Comparison of ENCODE assay signal across 8 cellular contexts in genomic region chr1:26787706-26788514, GRCh38. TPM values are rescaled to one million over a fixed set of nuclear protein-coding genes. Genes with fewer than 3 reads are reported as not detected.
DNase-seq lines count a peak whose midpoint lies in the region; ATAC-seq and TF ChIP-seq lines count a peak whose summit lies in the region.

TSS of gene PIGV (plus strand) at chr1:26787950. CDS start at chr1:26790816, 2,866 bp downstream.

- H3K9ac ChIP-seq in DND-41 (ENCODE audit: low read depth, low read length): peak within 1 kb of the TSS; percentile 91

- H3K27me3 Mint-ChIP-seq in nephron (ENCODE audit: low read depth): peaks cover 7% of the 10 kb centered on the region
- H3K27me3 Mint-ChIP-seq in stimulated activated naive CD8-positive, alpha-beta T cell treated with anti-CD3 and anti-CD28 coated beads, Interleukin-15, Interleukin-2, amounts not matched to agents 100 ng/mL and 50 ng/mL, for 24 hours: no peaks in the 10 kb centered on the region

- H3K27me3 ChIP-seq in DND-41 (ENCODE audit: insufficient read depth, low read length, poor library complexity): no peaks in the 10 kb centered on the region

- H3K27ac ChIP-seq in DND-41 (ENCODE audit: low read length): peak within 1 kb of the TSS; percentile 92

- peak; percentile 76 for ATAC-seq in DND-41 (ENCODE audit: insufficient read depth, low read depth)
- ATAC-seq in GM21786 (IDR thresholded peaks at IDR 0.05; ENCODE audit: unreplicated experiment): peak; percentile 42

- peaks cover 2% of the 10 kb centered on the region; the same call in 1 of the 2 replicates for H3K36me3 ChIP-seq in DND-41 (ENCODE audit: insufficient read depth, low read length)

- DNase-seq in DND-41 (peak; percentile 89), Kasumi-1 (lab: John Stamatoyannopoulos, UW) (peak; percentile 82 to 89), RPMI7951 (ENCODE audit: low read depth) (peak; percentile 79), fibroblast of peridontal ligament (ENCODE audit: extremely low read depth) (peak; percentile 77)
- peak; percentile 78 to 83 for DNase-seq in activated T-helper 1 cell treated with anti-CD3 and anti-CD28 coated beads, Interleukin-2, amount 50 U/mL, for 16 hours (ENCODE audit: low read depth in 1 of 2, low spot score in 1 of 2)

- H3K36me3 Mint-ChIP-seq in nephron (ENCODE audit: low read depth): peaks cover 5% of the 10 kb centered on the region
- peaks cover 21% of the 10 kb centered on the region for H3K36me3 Mint-ChIP-seq in stimulated activated naive CD8-positive, alpha-beta T cell treated with anti-CD3 and anti-CD28 coated beads, Interleukin-15, Interleukin-2, amounts not matched to agents 100 ng/mL and 50 ng/mL, for 24 hours (ENCODE audit: low read depth)

- peak within 1 kb of the TSS; percentile 77 for H2AFZ ChIP-seq in DND-41 (ENCODE audit: low read depth, low read length)

- H3K4me2 ChIP-seq in DND-41 (ENCODE audit: insufficient read depth, low read length): peak within 1 kb of the TSS; percentile 91

- peak within 1 kb of the TSS; percentile 98 to 99 (median 99) for H3K4me3 Mint-ChIP-seq in nephron
- H3K4me3 Mint-ChIP-seq in stimulated activated naive CD8-positive, alpha-beta T cell treated with anti-CD3 and anti-CD28 coated beads, Interleukin-15, Interleukin-2, amounts not matched to agents 100 ng/mL and 50 ng/mL, for 24 hours: peak within 1 kb of the TSS; percentile 87

- peak within 1 kb of the TSS; percentile 70 to 76 for H3K4me3 ChIP-seq in DND-41 (ENCODE audit: low read depth in 1 of 2, low read length in 2 of 2)

- peaks cover 9% of the 10 kb centered on the region for H3K79me2 ChIP-seq in DND-41 (ENCODE audit: insufficient read depth, low read length)

- H4K20me1 ChIP-seq in DND-41 (ENCODE audit: insufficient read depth, low read length): no peaks in the 10 kb centered on the region

- TF ChIP-seq CTCF in DND-41 (IDR thresholded peaks at IDR 0.05; ENCODE audit: borderline replicate concordance, extremely low read depth, low read length, poor library complexity, severe bottlenecking) (no peak), nephron (IDR thresholded peaks at IDR 0.05; ENCODE audit: unreplicated experiment in 3 of 3) (peak in 1 of 3 experiments; percentile 11)

- peak within 1 kb of the TSS; percentile 98 to 100 (median 100) for H3K27ac Mint-ChIP-seq in nephron
- peak within 1 kb of the TSS; percentile 95 for H3K27ac Mint-ChIP-seq in stimulated activated naive CD8-positive, alpha-beta T cell treated with anti-CD3 and anti-CD28 coated beads, Interleukin-15, Interleukin-2, amounts not matched to agents 100 ng/mL and 50 ng/mL, for 24 hours

- peaks cover 52% of the 10 kb centered on the region for H3K4me1 ChIP-seq in DND-41 (ENCODE audit: insufficient read depth, low read length)

- H3K4me1 Mint-ChIP-seq in nephron: peaks cover 59% of the 10 kb centered on the region
- peaks cover 87% of the 10 kb centered on the region for H3K4me1 Mint-ChIP-seq in stimulated activated naive CD8-positive, alpha-beta T cell treated with anti-CD3 and anti-CD28 coated beads, Interleukin-15, Interleukin-2, amounts not matched to agents 100 ng/mL and 50 ng/mL, for 24 hours (ENCODE audit: low read depth)

- no peaks in the 10 kb centered on the region for H3K9me3 Mint-ChIP-seq in nephron
- H3K9me3 Mint-ChIP-seq in stimulated activated naive CD8-positive, alpha-beta T cell treated with anti-CD3 and anti-CD28 coated beads, Interleukin-15, Interleukin-2, amounts not matched to agents 100 ng/mL and 50 ng/mL, for 24 hours: no peaks in the 10 kb centered on the region

- no peaks in the 10 kb centered on the region for H3K9me3 ChIP-seq in DND-41 (ENCODE audit: insufficient read depth, low read length, severe bottlenecking)

RNA-seq across cellular contexts. Expression of gene PIGV, which starts in this region (rescaled TPM):
- total RNA-seq in RPMI7951 (2014; rRNA removed; shearing (Covaris generic)): 18.5 and 24.4 TPM in 2 replicates

Comparison
In these comparisons a context has a peak if more than half of its experiments do, and no peak if none do; other contexts are left out.
1. Peak in every context shown above with its lines: DNase-seq, ATAC-seq, H3K4me3 ChIP-seq and H3K27ac ChIP-seq.